In the genomic region with DNA sequence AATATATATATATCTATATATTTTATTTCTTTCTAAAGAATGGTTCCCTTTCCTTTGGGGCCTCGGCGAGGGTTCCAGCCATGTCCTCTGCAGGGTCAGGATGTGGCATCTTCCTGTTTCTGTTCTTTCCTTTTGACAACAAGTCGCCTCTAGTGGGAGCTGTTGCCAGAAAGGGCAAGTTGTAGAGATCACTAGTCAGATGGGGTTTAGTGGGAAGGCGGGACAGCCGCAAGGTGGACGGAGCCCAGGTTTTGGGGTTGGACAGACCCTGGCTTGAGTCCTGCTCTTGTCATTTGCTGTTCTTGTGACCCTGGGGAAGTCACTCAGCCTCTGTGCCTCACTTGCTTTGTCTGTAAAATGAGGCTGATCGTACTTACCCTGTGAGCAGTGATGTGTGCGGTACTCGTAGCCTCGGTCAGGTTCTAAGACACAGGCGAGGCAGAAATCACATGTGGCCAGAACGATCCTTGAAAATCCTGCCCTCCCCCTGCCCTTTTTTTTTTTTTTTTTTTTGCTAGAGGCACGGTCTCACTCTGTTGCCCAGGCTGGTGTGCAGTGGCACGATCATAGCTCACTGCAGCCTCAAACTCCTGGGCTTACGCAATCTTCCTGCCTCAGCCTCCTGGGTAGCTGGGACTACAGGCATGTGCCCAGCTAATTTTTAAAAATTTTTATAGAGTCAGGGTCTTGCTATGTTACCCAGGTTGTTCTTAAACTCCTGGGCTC, we compare ENCODE assay signal across 1 cellular context.
TF ChIP-seq lines count a peak whose summit lies in the region.

No MANE protein-coding gene starts in this region.

TF ChIP-seq in GM23338, 12 proteins besides CTCF, POLR2A, EP300 and RAD21 (continued from another document):
- no peak for TF ChIP-seq STAT1 (IDR thresholded peaks at IDR 0.05; ENCODE audit: unreplicated experiment)
- no peak for TF ChIP-seq NANOG (IDR thresholded peaks at IDR 0.05; ENCODE audit: borderline replicate concordance)
- no peak for TF ChIP-seq EZH2phosphoT487 (IDR thresholded peaks at IDR 0.05; ENCODE audit: unreplicated experiment)
- TF ChIP-seq ZNF331 (CRISPR knock-in tag; IDR thresholded peaks at IDR 0.05; ENCODE audit: low read depth), result no peak
- TF ChIP-seq, protein P1, sequence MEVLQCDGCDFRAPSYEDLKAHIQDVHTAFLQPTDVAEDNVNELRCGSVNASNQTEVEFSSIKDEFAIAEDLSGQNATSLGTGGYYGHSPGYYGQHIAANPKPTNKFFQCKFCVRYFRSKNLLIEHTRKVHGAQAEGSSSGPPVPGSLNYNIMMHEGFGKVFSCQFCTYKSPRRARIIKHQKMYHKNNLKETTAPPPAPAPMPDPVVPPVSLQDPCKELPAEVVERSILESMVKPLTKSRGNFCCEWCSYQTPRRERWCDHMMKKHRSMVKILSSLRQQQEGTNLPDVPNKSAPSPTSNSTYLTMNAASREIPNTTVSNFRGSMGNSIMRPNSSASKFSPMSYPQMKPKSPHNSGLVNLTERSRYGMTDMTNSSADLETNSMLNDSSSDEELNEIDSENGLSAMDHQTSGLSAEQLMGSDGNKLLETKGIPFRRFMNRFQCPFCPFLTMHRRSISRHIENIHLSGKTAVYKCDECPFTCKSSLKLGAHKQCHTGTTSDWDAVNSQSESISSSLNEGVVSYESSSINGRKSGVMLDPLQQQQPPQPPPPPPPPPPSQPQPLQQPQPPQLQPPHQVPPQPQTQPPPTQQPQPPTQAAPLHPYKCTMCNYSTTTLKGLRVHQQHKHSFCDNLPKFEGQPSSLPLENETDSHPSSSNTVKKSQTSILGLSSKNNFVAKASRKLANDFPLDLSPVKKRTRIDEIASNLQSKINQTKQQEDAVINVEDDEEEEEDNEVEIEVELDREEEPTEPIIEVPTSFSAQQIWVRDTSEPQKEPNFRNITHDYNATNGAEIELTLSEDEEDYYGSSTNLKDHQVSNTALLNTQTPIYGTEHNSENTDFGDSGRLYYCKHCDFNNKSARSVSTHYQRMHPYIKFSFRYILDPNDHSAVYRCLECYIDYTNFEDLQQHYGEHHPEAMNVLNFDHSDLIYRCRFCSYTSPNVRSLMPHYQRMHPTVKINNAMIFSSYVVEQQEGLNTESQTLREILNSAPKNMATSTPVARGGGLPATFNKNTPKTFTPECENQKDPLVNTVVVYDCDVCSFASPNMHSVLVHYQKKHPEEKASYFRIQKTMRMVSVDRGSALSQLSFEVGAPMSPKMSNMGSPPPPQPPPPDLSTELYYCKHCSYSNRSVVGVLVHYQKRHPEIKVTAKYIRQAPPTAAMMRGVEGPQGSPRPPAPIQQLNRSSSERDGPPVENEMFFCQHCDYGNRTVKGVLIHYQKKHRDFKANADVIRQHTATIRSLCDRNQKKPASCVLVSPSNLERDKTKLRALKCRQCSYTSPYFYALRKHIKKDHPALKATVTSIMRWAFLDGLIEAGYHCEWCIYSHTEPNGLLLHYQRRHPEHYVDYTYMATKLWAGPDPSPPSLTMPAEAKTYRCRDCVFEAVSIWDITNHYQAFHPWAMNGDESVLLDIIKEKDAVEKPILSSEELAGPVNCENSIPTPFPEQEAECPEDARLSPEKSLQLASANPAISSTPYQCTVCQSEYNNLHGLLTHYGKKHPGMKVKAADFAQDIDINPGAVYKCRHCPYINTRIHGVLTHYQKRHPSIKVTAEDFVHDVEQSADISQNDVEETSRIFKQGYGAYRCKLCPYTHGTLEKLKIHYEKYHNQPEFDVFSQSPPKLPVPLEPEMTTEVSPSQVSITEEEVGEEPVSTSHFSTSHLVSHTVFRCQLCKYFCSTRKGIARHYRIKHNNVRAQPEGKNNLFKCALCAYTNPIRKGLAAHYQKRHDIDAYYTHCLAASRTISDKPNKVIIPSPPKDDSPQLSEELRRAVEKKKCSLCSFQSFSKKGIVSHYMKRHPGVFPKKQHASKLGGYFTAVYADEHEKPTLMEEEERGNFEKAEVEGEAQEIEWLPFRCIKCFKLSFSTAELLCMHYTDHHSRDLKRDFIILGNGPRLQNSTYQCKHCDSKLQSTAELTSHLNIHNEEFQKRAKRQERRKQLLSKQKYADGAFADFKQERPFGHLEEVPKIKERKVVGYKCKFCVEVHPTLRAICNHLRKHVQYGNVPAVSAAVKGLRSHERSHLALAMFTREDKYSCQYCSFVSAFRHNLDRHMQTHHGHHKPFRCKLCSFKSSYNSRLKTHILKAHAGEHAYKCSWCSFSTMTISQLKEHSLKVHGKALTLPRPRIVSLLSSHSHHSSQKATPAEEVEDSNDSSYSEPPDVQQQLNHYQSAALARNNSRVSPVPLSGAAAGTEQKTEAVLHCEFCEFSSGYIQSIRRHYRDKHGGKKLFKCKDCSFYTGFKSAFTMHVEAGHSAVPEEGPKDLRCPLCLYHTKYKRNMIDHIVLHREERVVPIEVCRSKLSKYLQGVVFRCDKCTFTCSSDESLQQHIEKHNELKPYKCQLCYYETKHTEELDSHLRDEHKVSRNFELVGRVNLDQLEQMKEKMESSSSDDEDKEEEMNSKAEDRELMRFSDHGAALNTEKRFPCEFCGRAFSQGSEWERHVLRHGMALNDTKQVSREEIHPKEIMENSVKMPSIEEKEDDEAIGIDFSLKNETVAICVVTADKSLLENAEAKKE (CRISPR knock-in tag; IDR thresholded peaks at IDR 0.05), result no peak
